In genomic region chr11:61814958-61815789, GRCh38 we compare ENCODE assay signal across 8 cellular contexts. TPM values are rescaled to one million over a fixed set of nuclear protein-coding genes. Genes with fewer than 3 reads are reported as not detected.
DNase-seq lines count a peak whose midpoint lies in the region; ATAC-seq, FAIRE-seq and TF ChIP-seq lines count a peak whose summit lies in the region.

No MANE protein-coding gene starts in this region.

- peak overlapping the region; percentile 97 for H3K56ac ChIP-seq in mesendoderm (ENCODE audit: low read length)

- H3K79me1 ChIP-seq in mesendoderm (ENCODE audit: low read length) = peaks cover 15% of the 10 kb centered on the region

- peak overlapping the region; percentile 83 for H3K27ac Mint-ChIP-seq in activated CD4-positive, alpha-beta memory T cell treated with anti-CD3 and anti-CD28 coated beads, Interleukin-2, amount 10 ng/mL, durations not matched to agents 7 days and 5 days

- peak overlapping the region; percentile 100 for H4K5ac ChIP-seq in mesendoderm (ENCODE audit: low read length)

- intact Hi-C loops in endothelial cell of umbilical vein (cut with micrococcal nuclease) = loop anchor here (1.0 to 5.0 kb wide), 3 partner anchors 18 to 292 kb away; partner anchors contain the start of gene FTH1

- peak overlapping the region; percentile 91 for H3K9ac ChIP-seq in endothelial cell of umbilical vein (replicated peaks; ENCODE audit: extremely low read depth, insufficient read depth, low read length)
- peak overlapping the region; percentile 92 for H3K9ac ChIP-seq in mesendoderm (ENCODE audit: low read length)

- peaks cover 26% of the 10 kb centered on the region for H3K79me2 ChIP-seq in endothelial cell of umbilical vein (ENCODE audit: control insufficient read depth, insufficient read depth, low read length)
- peaks cover 22% of the 10 kb centered on the region for H3K79me2 ChIP-seq in mesendoderm (ENCODE audit: control insufficient read depth, insufficient read depth, low read length)

- WGBS in mesendoderm (ENCODE audit: extremely low coverage, insufficient coverage, low lambda C conversion rate) = no CpG with 5 or more reads among the region's 66 CpGs

- dilution Hi-C loops in endothelial cell of umbilical vein (cut with MboI; ENCODE audit: extremely low pct_ligation_motif_present, low sequenced_read_pairs) = no loop called here

- H3K18ac ChIP-seq in mesendoderm (ENCODE audit: low read length) = peak overlapping the region; percentile 91

- H4K8ac ChIP-seq in mesendoderm (ENCODE audit: low read depth, low read length) = no peak overlapping the region

- H3K4me2 ChIP-seq in endothelial cell of umbilical vein (ENCODE audit: insufficient read depth, low read length) (peak overlapping the region; percentile 70), mesendoderm (ENCODE audit: low read length) (peak overlapping the region; percentile 92)

- POLR2A ChIA-PET in activated CD4-positive, alpha-beta memory T cell treated with anti-CD3 and anti-CD28 coated beads, Interleukin-2, amount 10 ng/mL, durations not matched to agents 7 days and 5 days (lab: Charles Lee) = interaction anchor here (1.0 to 7.1 kb wide), 18 partner anchors 9 to 481 kb away, joined by 3 to 81 read pairs (median 6); partner anchors contain the start of genes FADS2, FEN1, FTH1 and INCENP
- POLR2A ChIA-PET in endothelial cell of umbilical vein (lab: Charles Lee) = interaction anchor here (0.8 to 5.0 kb wide), 6 partner anchors 14 to 724 kb away, joined by 3 to 36 read pairs (median 8); partner anchors contain the start of genes FADS2, FEN1 and TMEM258

- peaks cover 16% of the 10 kb centered on the region for H3K4me1 ChIP-seq in endothelial cell of umbilical vein (ENCODE audit: control insufficient read depth, extremely low read depth, insufficient read depth, low read length)
- peaks cover 5% of the 10 kb centered on the region for H3K4me1 ChIP-seq in mesendoderm (ENCODE audit: control insufficient read depth, low read depth, low read length)

- H3K9me3 Mint-ChIP-seq in activated CD4-positive, alpha-beta memory T cell treated with anti-CD3 and anti-CD28 coated beads, Interleukin-2, amount 10 ng/mL, durations not matched to agents 7 days and 5 days = no peaks in the 10 kb centered on the region

- H3K4me3 Mint-ChIP-seq in activated CD4-positive, alpha-beta memory T cell treated with anti-CD3 and anti-CD28 coated beads, Interleukin-2, amount 10 ng/mL, durations not matched to agents 7 days and 5 days = peak overlapping the region; percentile 97

- peaks cover 11% of the 10 kb centered on the region for H3K27me3 Mint-ChIP-seq in activated CD4-positive, alpha-beta memory T cell treated with anti-CD3 and anti-CD28 coated beads, Interleukin-2, amount 10 ng/mL, durations not matched to agents 7 days and 5 days

- no peaks in the 10 kb centered on the region for H3K9me3 ChIP-seq in endothelial cell of umbilical vein (replicated peaks; ENCODE audit: control insufficient read depth, insufficient read depth, low read length)

- TF ChIP-seq CTCF in C4-2B (conservative IDR thresholded peaks at IDR 0.05) = no peak
- no peak for TF ChIP-seq CTCF in endothelial cell of umbilical vein (IDR thresholded peaks at IDR 0.05; ENCODE audit: extremely low read depth in 1 of 2, insufficient read depth in 1 of 2, low read depth in 1 of 2, low read length in 2 of 2)

- CTCF ChIA-PET in activated CD4-positive, alpha-beta memory T cell treated with anti-CD3 and anti-CD28 coated beads, Interleukin-2, amount 10 ng/mL, durations not matched to agents 7 days and 5 days (lab: Charles Lee) = interaction anchor here (0.7 to 6.5 kb wide), 11 partner anchors 11 to 267 kb away, joined by 3 to 81 read pairs (median 4); partner anchors contain the start of gene FADS2
- CTCF ChIA-PET in endothelial cell of umbilical vein (lab: Charles Lee) = interaction anchor here (1.2 to 5.5 kb wide), 16 partner anchors 10 to 496 kb away, joined by 3 to 56 read pairs (median 5); partner anchors contain the start of genes FADS2, FEN1 and TMEM258

- H2BK5ac ChIP-seq in mesendoderm (ENCODE audit: low read length) = peak overlapping the region; percentile 99

- BruUV-seq in endothelial cell of umbilical vein (replicated peaks; lab: Mats Ljungman, UMichigan) = TSS peak; percentile 36

- peak overlapping the region; percentile 4 for H2BK120ac ChIP-seq in mesendoderm (ENCODE audit: low read depth, low read length)

- peaks cover 44% of the 10 kb centered on the region for H3K36me3 Mint-ChIP-seq in activated CD4-positive, alpha-beta memory T cell treated with anti-CD3 and anti-CD28 coated beads, Interleukin-2, amount 10 ng/mL, durations not matched to agents 7 days and 5 days (ENCODE audit: low read depth)

- no peaks in the 10 kb centered on the region for H4K20me1 ChIP-seq in endothelial cell of umbilical vein (replicated peaks; ENCODE audit: control insufficient read depth, extremely low read depth, insufficient read depth, low read length)

- H3K27ac ChIP-seq in C4-2B (peak overlapping the region; percentile 99), endothelial cell of umbilical vein (ENCODE audit: insufficient read depth, low read depth, low read length) (peak overlapping the region; percentile 87), mesendoderm (ENCODE audit: low read depth, low read length) (peak overlapping the region; percentile 97)

- H3K4me3 ChIP-seq in endothelial cell of umbilical vein (replicated peaks in 1 of 3; ENCODE audit: insufficient read depth in 1 of 3, low read depth in 1 of 3, low read length in 3 of 3) (peak overlapping the region; percentile 56 to 86 (median 62)), mesendoderm (ENCODE audit: low read length) (peak overlapping the region; percentile 73)

- no peak overlapping the region for H2BK15ac ChIP-seq in mesendoderm (replicated peaks; ENCODE audit: low read depth)

- DNase-seq in NCI-H460 (ENCODE audit: extremely low read depth, low read depth) (peak; percentile 94), endothelial cell of umbilical vein (ENCODE audit: low read depth, low spot score) (peak; percentile 99), mesendoderm (peak; percentile 99)
- peak; percentile 71 for DNase-seq in activated CD4-positive, alpha-beta memory T cell treated with anti-CD3 and anti-CD28 coated beads, Interleukin-2, amount 10 ng/mL, durations not matched to agents 7 days and 5 days
- peak; percentile 71 for DNase-seq in stimulated activated naive CD8-positive, alpha-beta T cell treated with anti-CD3 and anti-CD28 coated beads, Interleukin-15, Interleukin-2, amounts not matched to agents 100 U/mL and 50 U/mL, for 24 hours

- H3K27me3 ChIP-seq in endothelial cell of umbilical vein (ENCODE audit: control insufficient read depth in 2 of 2, insufficient read depth in 2 of 2, low read length in 2 of 2) (no peaks in the 10 kb centered on the region), mesendoderm (ENCODE audit: insufficient read depth, low read length, poor library complexity) (no peaks in the 10 kb centered on the region)

- no peaks in the 10 kb centered on the region for H3K9me1 ChIP-seq in endothelial cell of umbilical vein (replicated peaks; ENCODE audit: control insufficient read depth, extremely low read depth, insufficient read depth, low read length)

- peaks cover 10 to 17% of the 10 kb centered on the region in 2 experiments for H3K36me3 ChIP-seq in endothelial cell of umbilical vein (ENCODE audit: control insufficient read depth in 2 of 2, extremely low read depth in 1 of 2, insufficient read depth in 2 of 2, low read length in 2 of 2)
- H3K36me3 ChIP-seq in mesendoderm (ENCODE audit: control insufficient read depth, insufficient read depth, low read length) = peaks cover 19% of the 10 kb centered on the region

- peak overlapping the region; percentile 58 for H2AFZ ChIP-seq in endothelial cell of umbilical vein (ENCODE audit: low read depth, low read length)

- H2AK5ac ChIP-seq in mesendoderm (ENCODE audit: low read length) = peak overlapping the region; percentile 96

- H3K4ac ChIP-seq in mesendoderm (ENCODE audit: low read depth, low read length) = peak overlapping the region; percentile 97

- TF ChIP-seq POLR2A in GM19099 (IDR thresholded peaks at IDR 0.05; ENCODE audit: extremely low read depth, insufficient read length, low read depth) (peak; percentile 74), endothelial cell of umbilical vein (IDR thresholded peaks at IDR 0.05; ENCODE audit: low read depth, low read length) (peak; percentile 87)

- peak; percentile 46 for ATAC-seq in HG03378 (IDR thresholded peaks at IDR 0.05; ENCODE audit: unreplicated experiment)
- peak; percentile 45 for ATAC-seq in stimulated activated naive CD8-positive, alpha-beta T cell treated with anti-CD3 and anti-CD28 coated beads, Interleukin-15, Interleukin-2, amounts not matched to agents 100 U/mL and 50 U/mL, for 24 hours

- peaks cover 11% of the 10 kb centered on the region for H3K4me1 Mint-ChIP-seq in activated CD4-positive, alpha-beta memory T cell treated with anti-CD3 and anti-CD28 coated beads, Interleukin-2, amount 10 ng/mL, durations not matched to agents 7 days and 5 days

- peak; percentile 97 for FAIRE-seq in endothelial cell of umbilical vein (lab: Jason Lieb, UNC)

- H3K23ac ChIP-seq in mesendoderm (ENCODE audit: low read length) = peak overlapping the region; percentile 90

RNA-seq across cellular contexts. Expression of gene FADS1, which starts 1.6 kb away (rescaled TPM):
- 89.8 and 95.9 TPM in 2 replicates for total RNA-seq in NCI-H460 (2014; rRNA removed; shearing (Covaris generic))
- 127 and 149 TPM in 2 replicates for polyA plus RNA-seq in NCI-H460 (2014; cell fraction: nucleus; rRNA removed)
- 10 to 100 TPM; 63.6 to 68.2 TPM for total RNA-seq in activated CD4-positive, alpha-beta memory T cell treated with anti-CD3 and anti-CD28 coated beads, Interleukin-2, amount 10 ng/mL, durations not matched to agents 7 days and 5 days
- 109 and 110 TPM in 2 replicates for total RNA-seq in endothelial cell of umbilical vein
- polyA plus RNA-seq in endothelial cell of umbilical vein = 121 and 125 TPM in 2 replicates
- polyA plus RNA-seq in endothelial cell of umbilical vein (2011; cell fraction: cytosol; rRNA removed) = 73.0 and 77.1 TPM in 2 replicates
- 79.5 and 82.4 TPM in 2 replicates for polyA plus RNA-seq in endothelial cell of umbilical vein (2011; cell fraction: nucleus; rRNA removed)
- polyA plus RNA-seq in endothelial cell of umbilical vein (2012) = 50.4 and 68.5 TPM in 2 replicates
- polyA minus RNA-seq in endothelial cell of umbilical vein = 192 and 208 TPM in 2 replicates
- 289 TPM for polyA minus RNA-seq in endothelial cell of umbilical vein (2011; cell fraction: cytosol; rRNA and poly(A)+ RNA removed)
- 51.4 and 61.8 TPM in 2 replicates for polyA minus RNA-seq in endothelial cell of umbilical vein (2011; cell fraction: nucleus; rRNA and poly(A)+ RNA removed)
- 104 TPM for polyA plus RNA-seq in mesendoderm (2013, experiment 1 of 2)
- 102 TPM for polyA plus RNA-seq in mesendoderm (2013, experiment 2 of 2)

RNA-seq across cellular contexts. Expression of gene FADS2, which starts 12.9 kb away (rescaled TPM):
- total RNA-seq in NCI-H460 (2014; rRNA removed; shearing (Covaris generic)) = 19.3 and 23.1 TPM in 2 replicates
- polyA plus RNA-seq in NCI-H460 (2014; cell fraction: nucleus; rRNA removed) = 72.9 and 89.1 TPM in 2 replicates
- 100 to 1,000 TPM; 251 to 253 TPM for total RNA-seq in activated CD4-positive, alpha-beta memory T cell treated with anti-CD3 and anti-CD28 coated beads, Interleukin-2, amount 10 ng/mL, durations not matched to agents 7 days and 5 days
- total RNA-seq in endothelial cell of umbilical vein = 668 and 694 TPM in 2 replicates
- polyA plus RNA-seq in endothelial cell of umbilical vein = 898 and 969 TPM in 2 replicates
- 619 and 783 TPM in 2 replicates for polyA plus RNA-seq in endothelial cell of umbilical vein (2011; cell fraction: cytosol; rRNA removed)
- 552 and 630 TPM in 2 replicates for polyA plus RNA-seq in endothelial cell of umbilical vein (2011; cell fraction: nucleus; rRNA removed)
- 311 and 450 TPM in 2 replicates for polyA plus RNA-seq in endothelial cell of umbilical vein (2012)
- polyA minus RNA-seq in endothelial cell of umbilical vein = 1,118 and 1,176 TPM in 2 replicates
- 46.5 TPM for polyA minus RNA-seq in endothelial cell of umbilical vein (2011; cell fraction: cytosol; rRNA and poly(A)+ RNA removed)
- polyA minus RNA-seq in endothelial cell of umbilical vein (2011; cell fraction: nucleus; rRNA and poly(A)+ RNA removed) = 172 and 219 TPM in 2 replicates
- 493 TPM for polyA plus RNA-seq in mesendoderm (2013, experiment 1 of 2)
- polyA plus RNA-seq in mesendoderm (2013, experiment 2 of 2) = 506 TPM

RNA-seq across cellular contexts. Expression of gene FEN1, which starts 22.5 kb away (rescaled TPM):
- total RNA-seq in NCI-H460 (2014; rRNA removed; shearing (Covaris generic)) = 19.3 and 21.3 TPM in 2 replicates
- polyA plus RNA-seq in NCI-H460 (2014; cell fraction: nucleus; rRNA removed) = 48.6 and 79.9 TPM in 2 replicates
- 100 to 1,000 TPM; 104 to 105 TPM for total RNA-seq in activated CD4-positive, alpha-beta memory T cell treated with anti-CD3 and anti-CD28 coated beads, Interleukin-2, amount 10 ng/mL, durations not matched to agents 7 days and 5 days
- total RNA-seq in endothelial cell of umbilical vein = 57.9 and 60.5 TPM in 2 replicates
- polyA plus RNA-seq in endothelial cell of umbilical vein = 22.9 and 29.3 TPM in 2 replicates
- polyA plus RNA-seq in endothelial cell of umbilical vein (2011; cell fraction: cytosol; rRNA removed) = 38.3 and 46.5 TPM in 2 replicates
- 18.7 and 24.5 TPM in 2 replicates for polyA plus RNA-seq in endothelial cell of umbilical vein (2011; cell fraction: nucleus; rRNA removed)
- polyA plus RNA-seq in endothelial cell of umbilical vein (2012) = 28.8 and 51.8 TPM in 2 replicates
- polyA minus RNA-seq in endothelial cell of umbilical vein = 43.4 and 48.2 TPM in 2 replicates
- 96.6 TPM for polyA minus RNA-seq in endothelial cell of umbilical vein (2011; cell fraction: cytosol; rRNA and poly(A)+ RNA removed)
- polyA minus RNA-seq in endothelial cell of umbilical vein (2011; cell fraction: nucleus; rRNA and poly(A)+ RNA removed) = 16.6 TPM in 2 replicates
- polyA plus RNA-seq in mesendoderm (2013, experiment 1 of 2) = 74.6 TPM
- 75.1 TPM for polyA plus RNA-seq in mesendoderm (2013, experiment 2 of 2)

RNA-seq across cellular contexts. Expression of gene TMEM258, which starts 22.8 kb away (rescaled TPM):
- 95.4 and 111 TPM in 2 replicates for total RNA-seq in NCI-H460 (2014; rRNA removed; shearing (Covaris generic))
- polyA plus RNA-seq in NCI-H460 (2014; cell fraction: nucleus; rRNA removed) = 22.1 and 56.4 TPM in 2 replicates
- 100 to 1,000 TPM; 192 to 196 TPM for total RNA-seq in activated CD4-positive, alpha-beta memory T cell treated with anti-CD3 and anti-CD28 coated beads, Interleukin-2, amount 10 ng/mL, durations not matched to agents 7 days and 5 days
- 139 and 140 TPM in 2 replicates for total RNA-seq in endothelial cell of umbilical vein
- polyA plus RNA-seq in endothelial cell of umbilical vein = 534 and 632 TPM in 2 replicates
- 418 and 490 TPM in 2 replicates for polyA plus RNA-seq in endothelial cell of umbilical vein (2011; cell fraction: cytosol; rRNA removed)
- 98.0 and 104 TPM in 2 replicates for polyA plus RNA-seq in endothelial cell of umbilical vein (2011; cell fraction: nucleus; rRNA removed)
- polyA plus RNA-seq in endothelial cell of umbilical vein (2012) = 399 and 519 TPM in 2 replicates
- polyA minus RNA-seq in endothelial cell of umbilical vein = 266 and 269 TPM in 2 replicates
- 112 TPM for polyA minus RNA-seq in endothelial cell of umbilical vein (2011; cell fraction: cytosol; rRNA and poly(A)+ RNA removed)
- polyA minus RNA-seq in endothelial cell of umbilical vein (2011; cell fraction: nucleus; rRNA and poly(A)+ RNA removed) = 47.6 and 56.5 TPM in 2 replicates
- 285 TPM for polyA plus RNA-seq in mesendoderm (2013, experiment 1 of 2)
- polyA plus RNA-seq in mesendoderm (2013, experiment 2 of 2) = 285 TPM

Comparison
In these comparisons a context has a peak if more than half of its experiments do, and no peak if none do; other contexts are left out.
1. Peak in every context shown above with its lines: DNase-seq, ATAC-seq, H3K4me3 ChIP-seq and H3K27ac ChIP-seq.
2. RNA of gene FADS2, which starts 12.9 kb away (total RNA-seq): 668 to 694 TPM in endothelial cell of umbilical vein and 251 to 253 TPM in activated CD4-positive, alpha-beta memory T cell treated with anti-CD3 and anti-CD28 coated beads, Interleukin-2, amount 10 ng/mL, durations not matched to agents 7 days and 5 days; 19.3 to 23.1 TPM in NCI-H460; every median in the first group is over 10 times any median in the second.